1 cellular context compared by ENCODE assay signal in genomic region chr10:86400705-86401587, GRCh38.
TF ChIP-seq lines count a peak whose summit lies in the region.

No MANE protein-coding gene starts in this region.

TF ChIP-seq in HepG2, 621 proteins besides CTCF, POLR2A, EP300 and RAD21 (continued from another document and continues in another):
- TF ChIP-seq, protein P1, sequence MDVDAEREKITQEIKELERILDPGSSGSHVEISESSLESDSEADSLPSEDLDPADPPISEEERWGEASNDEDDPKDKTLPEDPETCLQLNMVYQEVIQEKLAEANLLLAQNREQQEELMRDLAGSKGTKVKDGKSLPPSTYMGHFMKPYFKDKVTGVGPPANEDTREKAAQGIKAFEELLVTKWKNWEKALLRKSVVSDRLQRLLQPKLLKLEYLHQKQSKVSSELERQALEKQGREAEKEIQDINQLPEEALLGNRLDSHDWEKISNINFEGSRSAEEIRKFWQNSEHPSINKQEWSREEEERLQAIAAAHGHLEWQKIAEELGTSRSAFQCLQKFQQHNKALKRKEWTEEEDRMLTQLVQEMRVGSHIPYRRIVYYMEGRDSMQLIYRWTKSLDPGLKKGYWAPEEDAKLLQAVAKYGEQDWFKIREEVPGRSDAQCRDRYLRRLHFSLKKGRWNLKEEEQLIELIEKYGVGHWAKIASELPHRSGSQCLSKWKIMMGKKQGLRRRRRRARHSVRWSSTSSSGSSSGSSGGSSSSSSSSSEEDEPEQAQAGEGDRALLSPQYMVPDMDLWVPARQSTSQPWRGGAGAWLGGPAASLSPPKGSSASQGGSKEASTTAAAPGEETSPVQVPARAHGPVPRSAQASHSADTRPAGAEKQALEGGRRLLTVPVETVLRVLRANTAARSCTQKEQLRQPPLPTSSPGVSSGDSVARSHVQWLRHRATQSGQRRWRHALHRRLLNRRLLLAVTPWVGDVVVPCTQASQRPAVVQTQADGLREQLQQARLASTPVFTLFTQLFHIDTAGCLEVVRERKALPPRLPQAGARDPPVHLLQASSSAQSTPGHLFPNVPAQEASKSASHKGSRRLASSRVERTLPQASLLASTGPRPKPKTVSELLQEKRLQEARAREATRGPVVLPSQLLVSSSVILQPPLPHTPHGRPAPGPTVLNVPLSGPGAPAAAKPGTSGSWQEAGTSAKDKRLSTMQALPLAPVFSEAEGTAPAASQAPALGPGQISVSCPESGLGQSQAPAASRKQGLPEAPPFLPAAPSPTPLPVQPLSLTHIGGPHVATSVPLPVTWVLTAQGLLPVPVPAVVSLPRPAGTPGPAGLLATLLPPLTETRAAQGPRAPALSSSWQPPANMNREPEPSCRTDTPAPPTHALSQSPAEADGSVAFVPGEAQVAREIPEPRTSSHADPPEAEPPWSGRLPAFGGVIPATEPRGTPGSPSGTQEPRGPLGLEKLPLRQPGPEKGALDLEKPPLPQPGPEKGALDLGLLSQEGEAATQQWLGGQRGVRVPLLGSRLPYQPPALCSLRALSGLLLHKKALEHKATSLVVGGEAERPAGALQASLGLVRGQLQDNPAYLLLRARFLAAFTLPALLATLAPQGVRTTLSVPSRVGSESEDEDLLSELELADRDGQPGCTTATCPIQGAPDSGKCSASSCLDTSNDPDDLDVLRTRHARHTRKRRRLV (CRISPR knock-in tag; IDR thresholded peaks at IDR 0.05) = no peak; the same call in 1 of the 2 replicates
- TF ChIP-seq, protein P2, sequence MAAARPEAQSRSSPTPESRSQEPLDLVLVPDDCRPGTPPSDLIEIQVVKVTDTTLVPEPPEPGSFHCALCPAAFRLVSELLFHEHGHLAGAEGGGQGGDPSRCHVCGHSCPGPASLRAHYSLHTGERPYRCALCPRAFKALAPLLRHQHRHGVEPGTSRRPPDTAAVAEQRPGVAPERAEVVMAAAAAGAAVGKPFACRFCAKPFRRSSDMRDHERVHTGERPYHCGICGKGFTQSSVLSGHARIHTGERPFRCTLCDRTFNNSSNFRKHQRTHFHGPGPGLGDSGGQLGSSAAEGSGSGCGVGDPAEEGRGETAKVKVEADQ (CRISPR knock-in tag; IDR thresholded peaks at IDR 0.05; ENCODE audit: borderline replicate concordance) = no peak
- TF ChIP-seq ZNF589 (CRISPR knock-in tag; conservative IDR thresholded peaks at IDR 0.05) (0 out of 2 replicates have a peak, but pooled peaks have one; percentile 15), JUND (CRISPR knock-in tag; IDR thresholded peaks at IDR 0.05) (peak; percentile 9; the same call in 1 of the 2 replicates), ZNF704 (CRISPR knock-in tag; IDR thresholded peaks at IDR 0.05; ENCODE audit: borderline replicate concordance) (no peak), ZNF510 (CRISPR knock-in tag; IDR thresholded peaks at IDR 0.05; ENCODE audit: low read depth) (no peak), AHDC1 (CRISPR knock-in tag; IDR thresholded peaks at IDR 0.05; ENCODE audit: borderline replicate concordance) (peak; percentile 28; the same call in 1 of the 2 replicates), ZFAT (CRISPR knock-in tag; conservative IDR thresholded peaks at IDR 0.05) (no peak), ZBTB46 (CRISPR knock-in tag; IDR thresholded peaks at IDR 0.05; ENCODE audit: borderline replicate concordance) (no peak; the same call in 1 of the 2 replicates), ZSCAN31 (CRISPR knock-in tag; IDR thresholded peaks at IDR 0.05; ENCODE audit: low read depth) (no peak; the same call in 1 of the 2 replicates), ZNF558 (CRISPR knock-in tag; IDR thresholded peaks at IDR 0.05; ENCODE audit: borderline replicate concordance) (no peak), ZNF224 (CRISPR knock-in tag; IDR thresholded peaks at IDR 0.05) (no peak), RBM39 (IDR thresholded peaks at IDR 0.05; ENCODE audit: low read depth, low read length, poor library complexity, severe bottlenecking) (no peak), REXO4 (CRISPR knock-in tag; IDR thresholded peaks at IDR 0.05; ENCODE audit: borderline replicate concordance) (no peak), MTA1 (CRISPR knock-in tag; IDR thresholded peaks at IDR 0.05; ENCODE audit: borderline replicate concordance) (no peak), ZBTB20 (CRISPR knock-in tag; IDR thresholded peaks at IDR 0.05; ENCODE audit: borderline replicate concordance, low read depth) (no peak), NONO (IDR thresholded peaks at IDR 0.05) (no peak), NONO (CRISPR knock-in tag; conservative IDR thresholded peaks at IDR 0.05) (no peak), AGO2 (optimal IDR thresholded peaks at IDR 0.05; ENCODE audit: low read depth, low read length) (peak; percentile 93), TAF1 (CRISPR knock-in tag; IDR thresholded peaks at IDR 0.05) (peak; percentile 4; the same call in 1 of the 2 replicates), HOXA7 (CRISPR knock-in tag; IDR thresholded peaks at IDR 0.05) (no peak), ZNF709 (CRISPR knock-in tag; IDR thresholded peaks at IDR 0.05) (no peak), TEAD2 (CRISPR knock-in tag; IDR thresholded peaks at IDR 0.05) (no peak), ZNF3 (CRISPR knock-in tag; IDR thresholded peaks at IDR 0.05) (no peak), RAD51 (IDR thresholded peaks at IDR 0.05; ENCODE audit: borderline replicate concordance) (no peak), GTF2F1 (IDR thresholded peaks at IDR 0.05; ENCODE audit: low read length) (no peak), ZNF703 (CRISPR knock-in tag; IDR thresholded peaks at IDR 0.05; ENCODE audit: borderline replicate concordance) (no peak), ATRX (CRISPR knock-in tag; IDR thresholded peaks at IDR 0.05; ENCODE audit: borderline replicate concordance) (no peak), ZNF383 (CRISPR knock-in tag; IDR thresholded peaks at IDR 0.05; ENCODE audit: borderline replicate concordance) (no peak), ZNF790 (CRISPR knock-in tag; IDR thresholded peaks at IDR 0.05; ENCODE audit: borderline replicate concordance) (no peak), KDM3A (CRISPR knock-in tag; IDR thresholded peaks at IDR 0.05; ENCODE audit: low read depth) (peak; percentile 63; the same call in 1 of the 2 replicates), ZNF124 (CRISPR knock-in tag; IDR thresholded peaks at IDR 0.05) (0 out of 2 replicates have a peak, but pooled peaks have one; percentile 25), GPN1 (CRISPR knock-in tag; IDR thresholded peaks at IDR 0.05; ENCODE audit: borderline replicate concordance) (no peak), POGK (CRISPR knock-in tag; conservative IDR thresholded peaks at IDR 0.05) (no peak), ZNF570 (CRISPR knock-in tag; IDR thresholded peaks at IDR 0.05; ENCODE audit: borderline replicate concordance) (no peak)
- TF ChIP-seq, protein P3, sequence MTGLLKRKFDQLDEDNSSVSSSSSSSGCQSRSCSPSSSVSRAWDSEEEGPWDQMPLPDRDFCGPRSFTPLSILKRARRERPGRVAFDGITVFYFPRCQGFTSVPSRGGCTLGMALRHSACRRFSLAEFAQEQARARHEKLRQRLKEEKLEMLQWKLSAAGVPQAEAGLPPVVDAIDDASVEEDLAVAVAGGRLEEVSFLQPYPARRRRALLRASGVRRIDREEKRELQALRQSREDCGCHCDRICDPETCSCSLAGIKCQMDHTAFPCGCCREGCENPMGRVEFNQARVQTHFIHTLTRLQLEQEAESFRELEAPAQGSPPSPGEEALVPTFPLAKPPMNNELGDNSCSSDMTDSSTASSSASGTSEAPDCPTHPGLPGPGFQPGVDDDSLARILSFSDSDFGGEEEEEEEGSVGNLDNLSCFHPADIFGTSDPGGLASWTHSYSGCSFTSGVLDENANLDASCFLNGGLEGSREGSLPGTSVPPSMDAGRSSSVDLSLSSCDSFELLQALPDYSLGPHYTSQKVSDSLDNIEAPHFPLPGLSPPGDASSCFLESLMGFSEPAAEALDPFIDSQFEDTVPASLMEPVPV (CRISPR knock-in tag; IDR thresholded peaks at IDR 0.05) = no peak
- TF ChIP-seq, protein P4, sequence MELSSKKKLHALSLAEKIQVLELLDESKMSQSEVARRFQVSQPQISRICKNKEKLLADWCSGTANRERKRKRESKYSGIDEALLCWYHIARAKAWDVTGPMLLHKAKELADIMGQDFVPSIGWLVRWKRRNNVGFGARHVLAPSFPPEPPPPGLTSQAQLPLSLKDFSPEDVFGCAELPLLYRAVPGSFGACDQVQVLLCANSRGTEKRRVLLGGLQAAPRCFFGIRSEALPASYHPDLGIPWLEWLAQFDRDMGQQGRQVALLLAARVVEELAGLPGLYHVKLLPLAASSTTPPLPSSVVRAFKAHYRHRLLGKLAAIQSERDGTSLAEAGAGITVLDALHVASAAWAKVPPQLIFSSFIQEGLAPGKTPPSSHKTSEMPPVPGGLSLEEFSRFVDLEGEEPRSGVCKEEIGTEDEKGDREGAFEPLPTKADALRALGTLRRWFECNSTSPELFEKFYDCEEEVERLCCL (CRISPR knock-in tag; IDR thresholded peaks at IDR 0.05; ENCODE audit: borderline replicate concordance) = no peak
- TF ChIP-seq, protein P5, sequence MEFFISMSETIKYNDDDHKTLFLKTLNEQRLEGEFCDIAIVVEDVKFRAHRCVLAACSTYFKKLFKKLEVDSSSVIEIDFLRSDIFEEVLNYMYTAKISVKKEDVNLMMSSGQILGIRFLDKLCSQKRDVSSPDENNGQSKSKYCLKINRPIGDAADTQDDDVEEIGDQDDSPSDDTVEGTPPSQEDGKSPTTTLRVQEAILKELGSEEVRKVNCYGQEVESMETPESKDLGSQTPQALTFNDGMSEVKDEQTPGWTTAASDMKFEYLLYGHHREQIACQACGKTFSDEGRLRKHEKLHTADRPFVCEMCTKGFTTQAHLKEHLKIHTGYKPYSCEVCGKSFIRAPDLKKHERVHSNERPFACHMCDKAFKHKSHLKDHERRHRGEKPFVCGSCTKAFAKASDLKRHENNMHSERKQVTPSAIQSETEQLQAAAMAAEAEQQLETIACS (CRISPR knock-in tag; IDR thresholded peaks at IDR 0.05) = no peak
- TF ChIP-seq, protein P6, sequence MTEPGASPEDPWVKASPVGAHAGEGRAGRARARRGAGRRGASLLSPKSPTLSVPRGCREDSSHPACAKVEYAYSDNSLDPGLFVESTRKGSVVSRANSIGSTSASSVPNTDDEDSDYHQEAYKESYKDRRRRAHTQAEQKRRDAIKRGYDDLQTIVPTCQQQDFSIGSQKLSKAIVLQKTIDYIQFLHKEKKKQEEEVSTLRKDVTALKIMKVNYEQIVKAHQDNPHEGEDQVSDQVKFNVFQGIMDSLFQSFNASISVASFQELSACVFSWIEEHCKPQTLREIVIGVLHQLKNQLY (CRISPR knock-in tag; IDR thresholded peaks at IDR 0.05) = 0 out of 2 replicates have a peak, but pooled peaks have one; percentile 32
